22 cellular contexts compared by ENCODE assay signal in genomic region chr11:134243913-134244312, GRCh38. TPM values are rescaled to one million over a fixed set of nuclear protein-coding genes. Genes with fewer than 3 reads are reported as not detected.
DNase-seq lines count a peak whose midpoint lies in the region; ATAC-seq and TF ChIP-seq lines count a peak whose summit lies in the region.
"Had no signal": no experiment of that assay in that cellular context is flagged by ENCODE, and none has a peak within 500 bp of the region (broad histone marks: within the 10 kb centered on the region; RNA-seq: fewer than 3 reads in every experiment).

No MANE protein-coding gene starts in this region.

- no peak for ATAC-seq in activated T-cell treated with anti-CD3 and anti-CD28 coated beads, Interleukin-2, amount 50 U/mL, for 4 hours
- ATAC-seq in esophagus mucosa (no peak), HG03095 (IDR thresholded peaks at IDR 0.05; ENCODE audit: unreplicated experiment) (no peak)

- no peaks in the 10 kb centered on the region for H3K27me3 Mint-ChIP-seq in activated T-cell treated with anti-CD3 and anti-CD28 coated beads, Interleukin-2, amount 50 U/mL, for 24 hours
- no peaks in the 10 kb centered on the region for H3K27me3 Mint-ChIP-seq in activated T-cell treated with anti-CD3 and anti-CD28 coated beads, Interleukin-2, amount 50 U/mL, for 4 hours (ENCODE audit: low read depth)
- H3K27me3 Mint-ChIP-seq: CD4-positive, alpha-beta memory T cell had no signal

- peaks cover 13 to 98% (median 62%) of the 10 kb centered on the region in 4 donors for H3K36me3 ChIP-seq in sigmoid colon

- peaks cover 90% of the 10 kb centered on the region for H3K36me3 Mint-ChIP-seq in activated T-cell treated with anti-CD3 and anti-CD28 coated beads, Interleukin-2, amount 50 U/mL, for 24 hours (ENCODE audit: low read depth)
- peaks cover 47% of the 10 kb centered on the region for H3K36me3 Mint-ChIP-seq in activated T-cell treated with anti-CD3 and anti-CD28 coated beads, Interleukin-2, amount 50 U/mL, for 4 hours (ENCODE audit: insufficient read depth)

- no peaks in the 10 kb centered on the region for H3K27me3 ChIP-seq in sigmoid colon
- H3K27me3 ChIP-seq: SJCRH30 had no signal

- intact Hi-C loops in sigmoid colon (cut with DNase I), result no loop called here

- TF ChIP-seq POLR2A in sigmoid colon (IDR thresholded peaks at IDR 0.05), result no peak

- no peak overlapping the region for H3K4me3 ChIP-seq in sigmoid colon
- H3K4me3 ChIP-seq: SJCRH30 had no signal

- no peaks in the 10 kb centered on the region for H3K9me3 Mint-ChIP-seq in activated T-cell treated with anti-CD3 and anti-CD28 coated beads, Interleukin-2, amount 50 U/mL, for 24 hours
- H3K9me3 Mint-ChIP-seq in activated T-cell treated with anti-CD3 and anti-CD28 coated beads, Interleukin-2, amount 50 U/mL, for 4 hours, result no peaks in the 10 kb centered on the region
- H3K9me3 Mint-ChIP-seq: CD4-positive, alpha-beta memory T cell had no signal

- peak overlapping the region; percentile 9 for H3K27ac ChIP-seq in angular gyrus (ENCODE audit: low read depth, low read length)
- H3K27ac ChIP-seq in sigmoid colon, result no peak overlapping the region
- H3K27ac ChIP-seq: SJCRH30 had no signal

- no peak for DNase-seq in activated T-cell treated with anti-CD3 and anti-CD28 coated beads, Interleukin-2, amount 50 U/mL, for 24 hours
- no peak for DNase-seq in activated T-cell treated with anti-CD3 and anti-CD28 coated beads, Interleukin-2, amount 50 U/mL, for 4 hours
- peak; percentile 77 for DNase-seq in DMS53 (lab: John Stamatoyannopoulos, UW)
- no peak for DNase-seq in sigmoid colon
- DNase-seq: DMS79 treated with DMSO at 0.1 percent for 48 hours; NCI-H1048; NCI-H1417 treated with DMSO at 0.1 percent for 48 hours; NCI-H1694 treated with DMSO at 0.1 percent for 48 hours; NCI-H2171 treated with DMSO at 0.1 percent for 48 hours; NCI-H345; NCI-H748 treated with DMSO at 0.1 percent for 48 hours; NK-92 treated with Interleukin-12 subunit alpha and Interleukin-12 subunit beta, amount 100 ng/mL, for 24 hours; SJCRH30 had no signal

- H3K4me1 Mint-ChIP-seq in activated T-cell treated with anti-CD3 and anti-CD28 coated beads, Interleukin-2, amount 50 U/mL, for 24 hours (ENCODE audit: low read depth), result peaks cover 6% of the 10 kb centered on the region
- H3K4me1 Mint-ChIP-seq in activated T-cell treated with anti-CD3 and anti-CD28 coated beads, Interleukin-2, amount 50 U/mL, for 4 hours (ENCODE audit: low read depth), result peaks cover under 1% of the 10 kb centered on the region
- H3K4me1 Mint-ChIP-seq: CD4-positive, alpha-beta memory T cell had no signal

- no peaks in the 10 kb centered on the region for H3K4me1 ChIP-seq in sigmoid colon
- H3K4me1 ChIP-seq: Caco-2, SJCRH30 had no signal

- no peak overlapping the region for H3K4me3 Mint-ChIP-seq in activated T-cell treated with anti-CD3 and anti-CD28 coated beads, Interleukin-2, amount 50 U/mL, for 24 hours
- H3K4me3 Mint-ChIP-seq in activated T-cell treated with anti-CD3 and anti-CD28 coated beads, Interleukin-2, amount 50 U/mL, for 4 hours, result no peak overlapping the region
- H3K4me3 Mint-ChIP-seq: CD4-positive, alpha-beta memory T cell had no signal

- TF ChIP-seq CTCF in sigmoid colon (IDR thresholded peaks at IDR 0.05), result no peak

- 96 to 98% methylated on average over 4 of the region's 4 CpGs for WGBS in sigmoid colon, 2 donors

- no peak for TF ChIP-seq EP300 in sigmoid colon (IDR thresholded peaks at IDR 0.05)

- H3K9me3 ChIP-seq in sigmoid colon, result no peaks in the 10 kb centered on the region
- H3K9me3 ChIP-seq: Caco-2, SJCRH30 had no signal

- peak overlapping the region; percentile 55 for H3K27ac Mint-ChIP-seq in activated T-cell treated with anti-CD3 and anti-CD28 coated beads, Interleukin-2, amount 50 U/mL, for 24 hours

RNA-seq across cellular contexts. Expression of gene THYN1, which starts 9.2 kb away (rescaled TPM):
- total RNA-seq in activated T-cell treated with anti-CD3 and anti-CD28 coated beads, Interleukin-2, amount 50 U/mL, for 4 hours, result 10 to 100 TPM; 37.7 to 49.0 (median 43.3) TPM
- total RNA-seq in sigmoid colon (10 to 100 TPM; 69.9 to 92.2 (median 74.4) TPM), esophagus mucosa (20.0 TPM)
- polyA plus RNA-seq in sigmoid colon, result 10 to 100 TPM; 38.1 to 49.2 (median 48.0) TPM

RNA-seq across cellular contexts. Expression of gene ACAD8, which starts 9.5 kb away (rescaled TPM):
- total RNA-seq in activated T-cell treated with anti-CD3 and anti-CD28 coated beads, Interleukin-2, amount 50 U/mL, for 4 hours, result 10 to 100 TPM; 18.2 to 19.0 (median 18.4) TPM
- 10 to 100 TPM; 25.5 to 30.1 (median 26.9) TPM for total RNA-seq in sigmoid colon
- 10 to 100 TPM; 19.0 to 31.2 (median 28.0) TPM for polyA plus RNA-seq in sigmoid colon
- 13.9 TPM for total RNA-seq in esophagus mucosa

RNA-seq across cellular contexts. Expression of gene VPS26B, which starts 19.4 kb away (rescaled TPM):
- total RNA-seq in activated T-cell treated with anti-CD3 and anti-CD28 coated beads, Interleukin-2, amount 50 U/mL, for 4 hours, result 10 to 100 TPM; 30.4 to 33.5 (median 32.8) TPM
- total RNA-seq in sigmoid colon (10 to 100 TPM; 35.7 to 53.7 (median 37.3) TPM), esophagus mucosa (24.1 TPM)
- 10 to 100 TPM; 22.8 to 26.4 (median 22.9) TPM for polyA plus RNA-seq in sigmoid colon

RNA-seq across cellular contexts. Expression of gene NCAPD3, which starts 20.1 kb away (rescaled TPM):
- 10 to 100 TPM; 54.1 to 67.2 (median 56.8) TPM for total RNA-seq in activated T-cell treated with anti-CD3 and anti-CD28 coated beads, Interleukin-2, amount 50 U/mL, for 4 hours
- 1 to 10 TPM; 6.4 to 8.9 (median 8.0) TPM for total RNA-seq in sigmoid colon
- polyA plus RNA-seq in sigmoid colon, result 10 to 100 TPM in 1 of 3 donors, 1 to 10 TPM in 2; 1.8 to 13.0 (median 3.0) TPM
- total RNA-seq in esophagus mucosa, result 13.1 TPM

RNA-seq across cellular contexts. Expression of gene GLB1L3, which starts 32.3 kb away (rescaled TPM):
- 1 to 10 TPM; 2.2 to 2.9 (median 2.5) TPM for total RNA-seq in activated T-cell treated with anti-CD3 and anti-CD28 coated beads, Interleukin-2, amount 50 U/mL, for 4 hours
- total RNA-seq in sigmoid colon, result 1 to 10 TPM in 3 of 4 donors, under 1 TPM in 1; 0.82 to 8.9 (median 4.1) TPM
- polyA plus RNA-seq in sigmoid colon, result under 1 TPM in 1 of 3 donors, not detected in 2; 0.25 TPM
- not detected for total RNA-seq in esophagus mucosa
- total RNA-seq: A172, Caco-2, HT-29, PC-3, SJCRH30 had no signal
- polyA plus RNA-seq: BJ had no signal
